In the genomic region with DNA sequence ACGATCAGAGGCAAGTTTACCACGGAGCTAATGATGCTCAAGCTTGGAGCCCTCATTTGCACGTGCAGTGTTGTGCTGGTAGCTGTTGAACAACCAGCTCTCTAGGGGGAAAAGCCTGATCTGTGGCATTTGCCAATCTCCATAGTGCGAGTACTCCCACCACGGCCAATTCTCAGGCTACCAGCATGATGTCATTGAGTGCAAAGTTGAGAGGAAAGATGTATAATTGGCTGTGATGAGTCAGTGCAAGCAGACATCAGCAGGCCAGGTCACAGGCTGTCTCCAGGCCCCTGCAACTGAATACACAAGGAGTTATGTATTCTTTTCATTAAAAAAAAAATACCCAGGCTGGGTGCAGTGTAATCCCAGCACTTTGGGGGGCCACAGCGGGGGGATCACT, we compare ENCODE assay signal across 12 cellular contexts.
DNase-seq lines count a peak whose midpoint lies in the region; ATAC-seq, FAIRE-seq and TF ChIP-seq lines count a peak whose summit lies in the region.
"Had no signal": no experiment of that assay in that cellular context is flagged by ENCODE, and none has a peak within 500 bp of the region (broad histone marks: within the 10 kb centered on the region; RNA-seq: fewer than 3 reads in every experiment).

No MANE protein-coding gene starts in this region.

- peaks cover 7% of the 10 kb centered on the region for H3K9me3 Mint-ChIP-seq in astrocyte (ENCODE audit: unreplicated experiment)
- H3K9me3 Mint-ChIP-seq in natural killer cell, result no peaks in the 10 kb centered on the region
- no peaks in the 10 kb centered on the region; a peak in 1 of 5 replicates for H3K9me3 Mint-ChIP-seq in H9
- H3K9me3 Mint-ChIP-seq: CD8-positive, alpha-beta T cell had no signal

- no peaks in the 10 kb centered on the region for H4K20me1 ChIP-seq in astrocyte (ENCODE audit: insufficient read depth, low read length)
- no peaks in the 10 kb centered on the region for H4K20me1 ChIP-seq in H9 (ENCODE audit: control insufficient read depth, insufficient read depth, insufficient read length)

- DNase-seq in DMS53 (lab: John Stamatoyannopoulos, UW) (peak; percentile 68), astrocyte (ENCODE audit: low read depth) (peak; percentile 62), kidney (peak; percentile 9), natural killer cell (no peak), H9 (no peak), posterior vena cava (ENCODE audit: low spot score) (no peak)
- no peak for DNase-seq in NK-92 treated with Interleukin-12 subunit alpha and Interleukin-12 subunit beta, amount 100 ng/mL, for 24 hours (lab: John Stamatoyannopoulos, UW)
- DNase-seq: amygdala; CD8-positive, alpha-beta T cell; Right ventricle myocardium superior had no signal

- H3K27ac ChIP-seq in HEK293 (ENCODE audit: extremely low read depth, low read depth, low read length) (no peak overlapping the region), astrocyte (ENCODE audit: low read depth, low read length) (peak overlapping the region; percentile 20), kidney (ENCODE audit: low read depth in 2 of 2, low read length in 2 of 2) (no peak overlapping the region), H9 (ENCODE audit: insufficient read length, low read depth, low read length) (no peak overlapping the region)

- H3K9me3 ChIP-seq in HEK293 (ENCODE audit: control insufficient read depth, insufficient read depth, low read depth, low read length) (no peaks in the 10 kb centered on the region), astrocyte (ENCODE audit: insufficient read depth, low read depth, low read length) (peaks cover 4% of the 10 kb centered on the region), kidney (ENCODE audit: control insufficient read depth in 1 of 2, low read length in 2 of 2) (no peaks in the 10 kb centered on the region), H9 (ENCODE audit: control insufficient read depth, low read depth, low read length) (no peaks in the 10 kb centered on the region)

- no peak overlapping the region for H3K4me3 ChIP-seq in HEK293 (ENCODE audit: low read depth, low read length)
- H3K4me3 ChIP-seq in astrocyte (ENCODE audit: insufficient read depth, low read depth, low read length), result no peak overlapping the region
- H3K4me3 ChIP-seq in kidney (ENCODE audit: low read length in 2 of 2), result no peak overlapping the region

- no peak overlapping the region for H4K91ac ChIP-seq in H9 (ENCODE audit: insufficient read length, low read depth, low read length)

- H3K9ac ChIP-seq in astrocyte (ENCODE audit: low read length) (no peak overlapping the region), kidney (ENCODE audit: low read length in 2 of 2) (no peak overlapping the region), H9 (ENCODE audit: extremely low read depth, insufficient read length, low read length) (no peak overlapping the region)

- H3K4me2 ChIP-seq in astrocyte (ENCODE audit: low read length) (no peak overlapping the region), H9 (ENCODE audit: insufficient read depth, insufficient read length, low read length) (no peak overlapping the region)

- no peak for TF ChIP-seq CTCF in HEK293 (tag by site-specific recombination; IDR thresholded peaks at IDR 0.05)
- TF ChIP-seq CTCF in astrocyte (IDR thresholded peaks at IDR 0.05; ENCODE audit: insufficient read depth, low read depth, low read length), result no peak
- TF ChIP-seq CTCF in kidney (IDR thresholded peaks at IDR 0.05; ENCODE audit: borderline replicate concordance, extremely low read depth, insufficient read depth), result no peak
- no peak for TF ChIP-seq CTCF in natural killer cell (IDR thresholded peaks at IDR 0.05)
- no peak for TF ChIP-seq CTCF in H9 (conservative IDR thresholded peaks at IDR 0.05)

- no peaks in the 10 kb centered on the region; the same call in 1 of the 2 replicates for H3K4me1 ChIP-seq in HEK293 (ENCODE audit: control insufficient read depth, insufficient read depth, low read length)
- H3K4me1 ChIP-seq in astrocyte (ENCODE audit: insufficient read depth, low read length), result peaks cover 7% of the 10 kb centered on the region
- peaks cover 9 to 15% of the 10 kb centered on the region in 2 donors for H3K4me1 ChIP-seq in kidney (ENCODE audit: control insufficient read depth in 1 of 2, insufficient read depth in 1 of 2, low read depth in 1 of 2, low read length in 2 of 2)
- peaks cover 13% of the 10 kb centered on the region; the same call in 1 of the 2 replicates for H3K4me1 ChIP-seq in H9 (ENCODE audit: insufficient read depth, low read length)

- no peak overlapping the region for H2BK20ac ChIP-seq in H9 (ENCODE audit: low read depth, low read length, poor library complexity, severe bottlenecking)

- CTCF ChIA-PET in HEK293 (lab: Yijun Ruan, JAX), result interaction anchor here (0.8 to 1.9 kb wide), 5 partner anchors 8 to 314 kb away, joined by 3 to 8 read pairs (median 3); no protein-coding TSS in a partner anchor

- intact Hi-C loops in kidney (cut with DNase I) (no loop called here), natural killer cell (cut with micrococcal nuclease) (no loop called here), posterior vena cava (cut with DNase I) (no loop called here)

- no peak overlapping the region for H3K27ac Mint-ChIP-seq in astrocyte (ENCODE audit: unreplicated experiment)
- H3K27ac Mint-ChIP-seq in natural killer cell, result no peak overlapping the region
- H3K27ac Mint-ChIP-seq in H9, result peak overlapping the region in 1 of 3 experiments; percentile 73; a peak in 1 of 7 replicates
- H3K27ac Mint-ChIP-seq: CD8-positive, alpha-beta T cell; progenitor cell of endocrine pancreas had no signal

- no peak overlapping the region for H2BK12ac ChIP-seq in H9 (ENCODE audit: insufficient read length, low read depth, low read length)

- H3K27me3 Mint-ChIP-seq in astrocyte (ENCODE audit: low read depth, unreplicated experiment) (peaks cover 11% of the 10 kb centered on the region), natural killer cell (ENCODE audit: low read depth in 2 of 2) (peaks cover 0 to 2% of the 10 kb centered on the region in 2 donors), H9 (ENCODE audit: low read depth) (peaks cover 6% of the 10 kb centered on the region)

- WGBS in H9 (ENCODE audit: extremely low coverage, insufficient read length, low lambda C conversion rate), result no CpG with 5 or more reads among the region's 6 CpGs

- H3K79me2 ChIP-seq in astrocyte (ENCODE audit: insufficient read depth, low read length), result no peaks in the 10 kb centered on the region
- no peaks in the 10 kb centered on the region for H3K79me2 ChIP-seq in H9 (ENCODE audit: insufficient read depth, low read length)

- no peaks in the 10 kb centered on the region for H3K36me3 Mint-ChIP-seq in astrocyte (ENCODE audit: low read depth, unreplicated experiment)
- H3K36me3 Mint-ChIP-seq in natural killer cell, result no peaks in the 10 kb centered on the region
- H3K36me3 Mint-ChIP-seq in H9 (ENCODE audit: insufficient read depth in 1 of 3, low read depth in 3 of 3), result no peaks in the 10 kb centered on the region
- H3K36me3 Mint-ChIP-seq: CD8-positive, alpha-beta T cell had no signal

- H3K79me1 ChIP-seq in H9 (ENCODE audit: insufficient read depth, low read depth, low read length, poor library complexity, severe bottlenecking), result no peaks in the 10 kb centered on the region

- H3K4ac ChIP-seq in H9 (ENCODE audit: low read depth, low read length), result no peak overlapping the region

- no peak overlapping the region for H3K14ac ChIP-seq in H9 (ENCODE audit: insufficient read depth, low read length)

- H3K18ac ChIP-seq in H9 (ENCODE audit: insufficient read length, low read depth, low read length), result no peak overlapping the region

- H2AFZ ChIP-seq in astrocyte (ENCODE audit: low read depth, low read length) (no peak overlapping the region), H9 (ENCODE audit: low read length) (no peak overlapping the region)

- H3K4me1 Mint-ChIP-seq in astrocyte (ENCODE audit: low read depth, unreplicated experiment) (peaks cover 12% of the 10 kb centered on the region), natural killer cell (no peaks in the 10 kb centered on the region), H9 (peaks cover 52 to 71% of the 10 kb centered on the region in 2 experiments)

- no peak for ATAC-seq in natural killer cell
- ATAC-seq: CD8-positive, alpha-beta T cell had no signal

- FAIRE-seq in astrocyte (lab: Jason Lieb, UNC) (no peak), kidney (lab: Jason Lieb, UNC) (no peak)

- no peak overlapping the region for H3K56ac ChIP-seq in H9 (ENCODE audit: insufficient read length, low read depth, low read length)

- H3K23me2 ChIP-seq in H9 (ENCODE audit: insufficient read length, low read depth, low read length, poor library complexity, severe bottlenecking), result no peaks in the 10 kb centered on the region

- H2BK5ac ChIP-seq in H9 (ENCODE audit: insufficient read length, low read length), result no peak overlapping the region

- no peak overlapping the region for H3T11ph ChIP-seq in H9 (ENCODE audit: low read length)

- POLR2A ChIA-PET in HEK293 (lab: Yijun Ruan, JAX), result no interaction called here

- H4K8ac ChIP-seq in H9 (replicated peaks; ENCODE audit: insufficient read length, low read depth, low read length), result no peak overlapping the region

- no peak overlapping the region for H2BK15ac ChIP-seq in H9 (ENCODE audit: low read depth, low read length)

- H3K27me3 ChIP-seq in astrocyte (ENCODE audit: insufficient read depth, low read length), result no peaks in the 10 kb centered on the region
- H3K27me3 ChIP-seq in H9 (ENCODE audit: insufficient read depth, low read length), result no peaks in the 10 kb centered on the region

- H3K36me3 ChIP-seq in HEK293 (ENCODE audit: control insufficient read depth in 2 of 2, insufficient read depth in 1 of 2, low read length in 2 of 2) (no peaks in the 10 kb centered on the region), astrocyte (ENCODE audit: insufficient read depth, low read length) (no peaks in the 10 kb centered on the region), kidney (ENCODE audit: control insufficient read depth in 1 of 2, insufficient read depth in 2 of 2, low read length in 2 of 2) (no peaks in the 10 kb centered on the region)

- no peak overlapping the region for H4K5ac ChIP-seq in H9 (ENCODE audit: insufficient read length, low read depth, low read length)

- no peak overlapping the region for H2AK5ac ChIP-seq in H9 (ENCODE audit: insufficient read length, low read length)

- no peak overlapping the region for H2BK120ac ChIP-seq in H9 (ENCODE audit: low read depth, low read length, poor library complexity, severe bottlenecking)

- no peak overlapping the region for H3K23ac ChIP-seq in H9 (ENCODE audit: insufficient read length, low read depth, low read length)

- H3K4me3 Mint-ChIP-seq in astrocyte (ENCODE audit: unreplicated experiment), result no peak overlapping the region
- no peak overlapping the region for H3K4me3 Mint-ChIP-seq in natural killer cell
- no peak overlapping the region; a peak in 1 of 5 replicates for H3K4me3 Mint-ChIP-seq in H9
- H3K4me3 Mint-ChIP-seq: CD8-positive, alpha-beta T cell had no signal

TF ChIP-seq in HEK293, 187 proteins besides CTCF, POLR2A, EP300 and RAD21 (continues in another document):
- peak; percentile 94 for TF ChIP-seq ZNF629 (tag by site-specific recombination; IDR thresholded peaks at IDR 0.05)

Comparison
In these comparisons a context has a peak if more than half of its experiments do, and no peak if none do; other contexts are left out.
1. DNase-seq: peak in DMS53 (single experiment), astrocyte (single experiment) and kidney (single experiment); none in natural killer cell (single experiment), H9 (single experiment), posterior vena cava (single experiment) and NK-92 treated with Interleukin-12 subunit alpha and Interleukin-12 subunit beta, amount 100 ng/mL, for 24 hours (single experiment).